ENCODE assay signal across 8 cellular contexts in genomic region chr1:156659672-156659993, GRCh38.
A peak's percentile ranks its signal among the peaks of the same experiment; 100 is the strongest.
DNase-seq lines count a peak whose midpoint lies in the region; ATAC-seq and TF ChIP-seq lines count a peak whose summit lies in the region.

No MANE protein-coding gene starts in this region.

- H3K9ac ChIP-seq in DND-41 (ENCODE audit: low read depth, low read length) (no peak overlapping the region), MM.1S (ENCODE audit: low read length) (peak overlapping the region; percentile 79), duodenal mucosa (ENCODE audit: low read depth in 1 of 2, low read length in 2 of 2) (peak overlapping the region; percentile 32 to 48), rectal smooth muscle tissue (ENCODE audit: low read length) (no peak overlapping the region)

- ATAC-seq in DND-41 (ENCODE audit: insufficient read depth, low read depth) (no peak), HG02642 (IDR thresholded peaks at IDR 0.05; ENCODE audit: poor library complexity, unreplicated experiment) (no peak), GM21576 (IDR thresholded peaks at IDR 0.05; ENCODE audit: unreplicated experiment) (no peak)

- H3K27me3 ChIP-seq in DND-41 (ENCODE audit: insufficient read depth, low read length, poor library complexity) (peaks cover 4% of the 10 kb centered on the region), MM.1S (replicated peaks; ENCODE audit: insufficient read depth, low read length) (no peaks in the 10 kb centered on the region), duodenal mucosa (ENCODE audit: control insufficient read depth in 1 of 2, insufficient read depth in 2 of 2, low read length in 2 of 2) (peaks cover 0 to 10% of the 10 kb centered on the region in 2 donors), rectal smooth muscle tissue (ENCODE audit: control insufficient read depth, insufficient read depth, low read length) (peaks cover 5% of the 10 kb centered on the region)

- H3K79me2 ChIP-seq in DND-41 (ENCODE audit: insufficient read depth, low read length) (no peaks in the 10 kb centered on the region), MM.1S (ENCODE audit: low read length) (peaks cover 71% of the 10 kb centered on the region)

- H3K27ac ChIP-seq in DND-41 (ENCODE audit: low read length) (no peak overlapping the region), MM.1S (ENCODE audit: low read length) (no peak overlapping the region), duodenal mucosa (ENCODE audit: low read depth, low read length) (no peak overlapping the region), rectal smooth muscle tissue (ENCODE audit: low read depth, low read length) (no peak overlapping the region)

- H3F3A ChIP-seq in MM.1S (ENCODE audit: insufficient read depth, low read length): peaks cover 29% of the 10 kb centered on the region

- H3K4me3 ChIP-seq in DND-41 (ENCODE audit: low read depth in 1 of 2, low read length in 2 of 2) (no peak overlapping the region), MM.1S (ENCODE audit: low read length) (peak overlapping the region; percentile 87), duodenal mucosa (ENCODE audit: low read depth in 1 of 2, low read length in 2 of 2) (peak overlapping the region; percentile 46 to 50), rectal smooth muscle tissue (ENCODE audit: low read length) (peak overlapping the region; percentile 50)

- peaks cover 18% of the 10 kb centered on the region for H3K4me1 ChIP-seq in DND-41 (ENCODE audit: insufficient read depth, low read length)
- H3K4me1 ChIP-seq in MM.1S (ENCODE audit: low read length): peaks cover 52% of the 10 kb centered on the region
- peaks cover 67 to 68% of the 10 kb centered on the region in 2 donors for H3K4me1 ChIP-seq in duodenal mucosa (ENCODE audit: control insufficient read depth in 1 of 2, insufficient read depth in 2 of 2, low read length in 2 of 2)
- peaks cover 43% of the 10 kb centered on the region for H3K4me1 ChIP-seq in rectal smooth muscle tissue (ENCODE audit: control insufficient read depth, insufficient read depth, low read length)

- TF ChIP-seq CTCF in DND-41 (IDR thresholded peaks at IDR 0.05; ENCODE audit: borderline replicate concordance, extremely low read depth, low read length, poor library complexity, severe bottlenecking) (no peak), MM.1S (IDR thresholded peaks at IDR 0.05; ENCODE audit: low read length) (no peak)

- H3K4me2 ChIP-seq in DND-41 (ENCODE audit: insufficient read depth, low read length) (peak overlapping the region; percentile 38), MM.1S (ENCODE audit: low read depth, low read length) (peak overlapping the region; percentile 97)

- peaks cover 10% of the 10 kb centered on the region; the same call in 1 of the 2 replicates for H4K20me1 ChIP-seq in DND-41 (ENCODE audit: insufficient read depth, low read length)
- H4K20me1 ChIP-seq in MM.1S (ENCODE audit: insufficient read depth, low read length): peaks cover 32% of the 10 kb centered on the region

- no peaks in the 10 kb centered on the region for H3K9me2 ChIP-seq in MM.1S (replicated peaks; ENCODE audit: insufficient read depth, low read length)

- H3K9me3 ChIP-seq in DND-41 (ENCODE audit: insufficient read depth, low read length, severe bottlenecking) (no peaks in the 10 kb centered on the region), MM.1S (replicated peaks; ENCODE audit: insufficient read depth, low read length) (no peaks in the 10 kb centered on the region), duodenal mucosa (ENCODE audit: control insufficient read depth in 1 of 2, low read length in 2 of 2) (no peaks in the 10 kb centered on the region)

- DNase-seq in DND-41: no peak
- DNase-seq in MM.1S: no peak
- no peak for DNase-seq in stimulated activated naive CD4-positive, alpha-beta T cell (lab: John Stamatoyannopoulos, UW)
- DNase-seq in amygdala (lab: John Stamatoyannopoulos, UW): no peak

- H3K36me3 ChIP-seq in DND-41 (ENCODE audit: insufficient read depth, low read length) (no peaks in the 10 kb centered on the region), MM.1S (replicated peaks; ENCODE audit: insufficient read depth, low read length) (no peaks in the 10 kb centered on the region), duodenal mucosa (ENCODE audit: control insufficient read depth in 1 of 2, insufficient read depth in 2 of 2, low read length in 2 of 2) (no peaks in the 10 kb centered on the region), rectal smooth muscle tissue (ENCODE audit: control insufficient read depth, insufficient read depth, low read length) (no peaks in the 10 kb centered on the region)

- H2AFZ ChIP-seq in DND-41 (ENCODE audit: low read depth, low read length) (peak overlapping the region; percentile 53), MM.1S (ENCODE audit: low read length) (peak overlapping the region; percentile 18; the same call in 1 of the 2 replicates)

Comparison
In these comparisons a context has a peak if more than half of its experiments do, and no peak if none do; other contexts are left out.
1. H3K4me3 ChIP-seq: peak in MM.1S (single experiment), duodenal mucosa (2 of 2) and rectal smooth muscle tissue (single experiment); none in DND-41 (0 of 2).
2. H3K9ac ChIP-seq: peak in MM.1S (single experiment) and duodenal mucosa (2 of 2); none in DND-41 (single experiment) and rectal smooth muscle tissue (single experiment).